9 cellular contexts compared by ENCODE assay signal in the genomic region with DNA sequence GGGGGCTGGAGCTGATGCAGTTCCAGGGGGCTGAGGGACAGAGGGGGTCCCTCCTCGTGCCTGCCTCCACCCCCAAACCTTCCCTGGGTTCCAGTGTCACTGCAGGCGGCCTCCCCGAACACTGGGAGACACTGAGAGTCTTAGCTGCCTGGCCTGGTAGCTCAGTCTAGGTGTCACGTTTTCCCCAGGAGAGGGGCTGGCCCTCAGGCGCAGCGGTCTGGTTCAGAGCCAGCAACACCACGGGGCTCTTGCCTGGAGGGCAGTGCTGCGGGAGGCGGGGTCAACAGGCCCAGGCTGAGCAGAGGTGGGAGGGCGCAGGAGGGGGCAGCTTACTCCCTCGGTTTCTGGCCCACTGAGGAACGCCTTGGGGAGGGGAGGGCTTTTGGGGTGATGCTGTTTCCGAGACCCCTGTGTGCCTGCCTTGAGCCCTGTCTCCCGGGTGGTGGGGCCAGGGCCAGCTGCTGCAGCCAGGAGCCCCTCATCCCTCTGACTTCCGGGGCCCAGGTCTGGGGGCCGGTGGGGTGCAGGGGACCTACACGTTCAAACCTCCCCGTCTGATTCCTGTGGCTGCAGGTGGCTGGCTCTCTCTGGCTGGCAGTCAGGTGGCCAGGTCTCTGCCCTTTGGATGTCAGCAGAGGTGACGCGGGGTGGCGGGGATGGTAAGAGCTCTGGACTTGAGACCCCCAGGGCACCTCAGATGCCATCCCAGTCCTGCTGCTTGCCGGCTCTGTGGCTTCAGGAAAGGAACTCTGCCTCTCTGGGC.
A peak's percentile ranks its signal among the peaks of the same experiment; 100 is the strongest.
DNase-seq lines count a peak whose midpoint lies in the region; ATAC-seq, FAIRE-seq and TF ChIP-seq lines count a peak whose summit lies in the region.
"Had no signal": no experiment of that assay in that cellular context is flagged by ENCODE, and none has a peak within 500 bp of the region (broad histone marks: within the 10 kb centered on the region; RNA-seq: fewer than 3 reads in every experiment).

No MANE protein-coding gene starts in this region.

- no peaks in the 10 kb centered on the region for H3K27me3 Mint-ChIP-seq in activated naive CD4-positive, alpha-beta T cell treated with anti-CD3 and anti-CD28 coated beads for 36 hours (ENCODE audit: low read depth)

- WGBS in smooth muscle cell (ENCODE audit: low lambda C conversion rate), result 50% methylated on average over 21 of the region's 22 CpGs

- ATAC-seq in Panc1 (peak; percentile 49), HG03442 (IDR thresholded peaks at IDR 0.05; ENCODE audit: unreplicated experiment) (no peak)

- CTCF ChIA-PET in HEK293 (lab: Yijun Ruan, JAX), result interaction anchor here (0.8 to 1.2 kb wide), 3 partner anchors 55 to 100 kb away, joined by 3 read pairs; no protein-coding TSS in a partner anchor
- CTCF ChIA-PET in Panc1 (lab: Charles Lee), result interaction anchor here (0.7 kb wide), 1 partner anchor 169 kb away, joined by 3 read pairs; no protein-coding TSS in a partner anchor
- CTCF ChIA-PET in activated naive CD4-positive, alpha-beta T cell treated with anti-CD3 and anti-CD28 coated beads for 36 hours (lab: Charles Lee), result no interaction called here

- POLR2A ChIA-PET in HEK293 (lab: Yijun Ruan, JAX) (interaction anchor here (0.5 to 1.6 kb wide), 4 partner anchors 34 to 939 kb away, joined by 4 to 6 read pairs (median 4); no protein-coding TSS in a partner anchor), Panc1 (lab: Charles Lee) (no interaction called here)

- H3K27ac ChIP-seq in HEK293 (ENCODE audit: extremely low read depth, low read depth, low read length), result peak overlapping the region; percentile 65; the same call in 1 of the 2 replicates
- H3K27ac ChIP-seq in Panc1 (ENCODE audit: low read length), result peak overlapping the region; percentile 86
- peak overlapping the region; percentile 49 for H3K27ac ChIP-seq in smooth muscle cell (ENCODE audit: low read depth)

- H3F3A ChIP-seq in smooth muscle cell (ENCODE audit: low read depth), result peaks cover 7% of the 10 kb centered on the region

- H3K4me1 Mint-ChIP-seq in activated naive CD4-positive, alpha-beta T cell treated with anti-CD3 and anti-CD28 coated beads for 36 hours (ENCODE audit: low read depth), result no peaks in the 10 kb centered on the region

- no peak overlapping the region for H3K4me3 Mint-ChIP-seq in activated naive CD4-positive, alpha-beta T cell treated with anti-CD3 and anti-CD28 coated beads for 36 hours
- H3K4me3 Mint-ChIP-seq: activated CD4-positive, alpha-beta memory T cell treated with anti-CD3 and anti-CD28 coated beads for 36 hours had no signal

- FAIRE-seq in frontal cortex (lab: Jason Lieb, UNC), result no peak

- no peak overlapping the region for H3K9ac ChIP-seq in smooth muscle cell (ENCODE audit: low read depth)

- H3K9me3 ChIP-seq in HEK293 (ENCODE audit: control insufficient read depth, insufficient read depth, low read depth, low read length) (no peaks in the 10 kb centered on the region), Panc1 (ENCODE audit: control insufficient read depth, insufficient read depth, low read depth, low read length) (no peaks in the 10 kb centered on the region), smooth muscle cell (replicated peaks; ENCODE audit: low read depth) (no peaks in the 10 kb centered on the region)

- in situ Hi-C loops in Panc1 (cut with HindIII; ENCODE audit: low pct_unique_long_range_greater_than_20kb, low sequenced_read_pairs), result no loop called here

- BruUV-seq in Panc1 (replicated peaks; lab: Mats Ljungman, UMichigan), result no TSS peak

- H3K4me2 ChIP-seq in smooth muscle cell, result peak overlapping the region; percentile 68

- peaks cover 80% of the 10 kb centered on the region for H4K20me1 ChIP-seq in smooth muscle cell (ENCODE audit: low read depth)

- no peaks in the 10 kb centered on the region for H3K79me2 ChIP-seq in smooth muscle cell (ENCODE audit: low read depth)

- H3K4me3 ChIP-seq in HEK293 (ENCODE audit: low read depth, low read length) (no peak overlapping the region), Panc1 (ENCODE audit: low read depth in 2 of 2, low read length in 2 of 2) (no peak overlapping the region), smooth muscle cell (no peak overlapping the region)

- H3K4me1 ChIP-seq in HEK293 (ENCODE audit: control insufficient read depth, insufficient read depth, low read length), result peaks cover 24% of the 10 kb centered on the region
- H3K4me1 ChIP-seq in Panc1 (ENCODE audit: control insufficient read depth, insufficient read depth, low read length), result peaks cover 52% of the 10 kb centered on the region
- peaks cover 24% of the 10 kb centered on the region for H3K4me1 ChIP-seq in smooth muscle cell (ENCODE audit: low read depth)

- no peaks in the 10 kb centered on the region for H3K36me3 Mint-ChIP-seq in activated naive CD4-positive, alpha-beta T cell treated with anti-CD3 and anti-CD28 coated beads for 36 hours (ENCODE audit: low read depth)
- H3K36me3 Mint-ChIP-seq: activated CD4-positive, alpha-beta memory T cell treated with anti-CD3 and anti-CD28 coated beads for 36 hours had no signal

- intact Hi-C loops in Panc1 (cut with micrococcal nuclease; ENCODE audit: unreplicated experiment), result no loop called here
- intact Hi-C loops in activated naive CD4-positive, alpha-beta T cell treated with anti-CD3 and anti-CD28 coated beads for 36 hours (cut with micrococcal nuclease), result no loop called here

- no peak overlapping the region for H3K27ac Mint-ChIP-seq in activated naive CD4-positive, alpha-beta T cell treated with anti-CD3 and anti-CD28 coated beads for 36 hours
- H3K27ac Mint-ChIP-seq: activated CD4-positive, alpha-beta memory T cell treated with anti-CD3 and anti-CD28 coated beads for 36 hours had no signal

- no peak overlapping the region for H2AFZ ChIP-seq in smooth muscle cell (ENCODE audit: low read depth)

- H3K27me3 ChIP-seq in Panc1 (ENCODE audit: control insufficient read depth, insufficient read depth, low read length) (no peaks in the 10 kb centered on the region), smooth muscle cell (ENCODE audit: low read depth) (no peaks in the 10 kb centered on the region)

- DNase-seq in Panc1 (ENCODE audit: low read depth, low spot score) (no peak), glomerular visceral epithelial cell (ENCODE audit: extremely low spot score) (peak; percentile 47), smooth muscle cell (lab: John Stamatoyannopoulos, UW; ENCODE audit: unreplicated experiment) (peak; percentile 31), GM19238 (ENCODE audit: insufficient read length, low spot score) (no peak), frontal cortex (ENCODE audit: low spot score in 2 of 2) (no peak)
- no peak for DNase-seq in activated naive CD4-positive, alpha-beta T cell treated with anti-CD3 and anti-CD28 coated beads for 36 hours
- DNase-seq: activated CD4-positive, alpha-beta memory T cell treated with anti-CD3 and anti-CD28 coated beads for 36 hours had no signal

- H3K36me3 ChIP-seq in HEK293 (ENCODE audit: control insufficient read depth in 2 of 2, insufficient read depth in 1 of 2, low read length in 2 of 2) (peaks cover 0 to 4% of the 10 kb centered on the region in 2 experiments; a peak in 1 of 3 replicates), Panc1 (ENCODE audit: control insufficient read depth, insufficient read depth, low read length) (no peaks in the 10 kb centered on the region), smooth muscle cell (ENCODE audit: low read depth) (no peaks in the 10 kb centered on the region)

- TF ChIP-seq CTCF in HEK293 (tag by site-specific recombination; IDR thresholded peaks at IDR 0.05), result no peak
- no peak for TF ChIP-seq CTCF in Panc1 (IDR thresholded peaks at IDR 0.05)
- TF ChIP-seq CTCF in smooth muscle cell (IDR thresholded peaks at IDR 0.05; ENCODE audit: borderline replicate concordance, insufficient read depth, poor library complexity, severe bottlenecking), result no peak

- no peaks in the 10 kb centered on the region for H3K9me3 Mint-ChIP-seq in activated naive CD4-positive, alpha-beta T cell treated with anti-CD3 and anti-CD28 coated beads for 36 hours
- H3K9me3 Mint-ChIP-seq: activated CD4-positive, alpha-beta memory T cell treated with anti-CD3 and anti-CD28 coated beads for 36 hours had no signal

TF ChIP-seq in HEK293, 187 proteins besides CTCF, POLR2A, EP300 and RAD21 (continues in another document):
- TF ChIP-seq ZNF221 (tag by site-specific recombination; IDR thresholded peaks at IDR 0.05; ENCODE audit: borderline replicate concordance) (no peak), ZNF426 (tag by site-specific recombination; IDR thresholded peaks at IDR 0.05) (no peak), ZFP3 (tag by site-specific recombination; IDR thresholded peaks at IDR 0.05; ENCODE audit: low read depth) (no peak), ZSCAN30 (tag by site-specific recombination; IDR thresholded peaks at IDR 0.05) (no peak), GLI2 (tag by site-specific recombination; IDR thresholded peaks at IDR 0.05; ENCODE audit: borderline replicate concordance, low read depth) (no peak), ZSCAN23 (tag by site-specific recombination; IDR thresholded peaks at IDR 0.05) (no peak), ZNF274 (IDR thresholded peaks at IDR 0.05; ENCODE audit: low read length) (no peak), ZNF274 (tag by site-specific recombination; IDR thresholded peaks at IDR 0.05; ENCODE audit: borderline replicate concordance) (no peak), ZNF324 (tag by site-specific recombination; IDR thresholded peaks at IDR 0.05) (no peak), ZNF768 (tag by site-specific recombination; IDR thresholded peaks at IDR 0.05) (peak; percentile 79; the same call in 1 of the 2 replicates), ZFHX2 (tag by site-specific recombination; conservative IDR thresholded peaks at IDR 0.05) (peak; percentile 80)
- TF ChIP-seq, protein P1, sequence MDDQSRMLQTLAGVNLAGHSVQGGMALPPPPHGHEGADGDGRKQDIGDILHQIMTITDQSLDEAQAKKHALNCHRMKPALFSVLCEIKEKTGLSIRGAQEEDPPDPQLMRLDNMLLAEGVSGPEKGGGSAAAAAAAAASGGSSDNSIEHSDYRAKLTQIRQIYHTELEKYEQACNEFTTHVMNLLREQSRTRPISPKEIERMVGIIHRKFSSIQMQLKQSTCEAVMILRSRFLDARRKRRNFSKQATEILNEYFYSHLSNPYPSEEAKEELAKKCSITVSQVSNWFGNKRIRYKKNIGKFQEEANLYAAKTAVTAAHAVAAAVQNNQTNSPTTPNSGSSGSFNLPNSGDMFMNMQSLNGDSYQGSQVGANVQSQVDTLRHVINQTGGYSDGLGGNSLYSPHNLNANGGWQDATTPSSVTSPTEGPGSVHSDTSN (CRISPR knock-in tag; IDR thresholded peaks at IDR 0.05), result no peak
- TF ChIP-seq, protein P2, sequence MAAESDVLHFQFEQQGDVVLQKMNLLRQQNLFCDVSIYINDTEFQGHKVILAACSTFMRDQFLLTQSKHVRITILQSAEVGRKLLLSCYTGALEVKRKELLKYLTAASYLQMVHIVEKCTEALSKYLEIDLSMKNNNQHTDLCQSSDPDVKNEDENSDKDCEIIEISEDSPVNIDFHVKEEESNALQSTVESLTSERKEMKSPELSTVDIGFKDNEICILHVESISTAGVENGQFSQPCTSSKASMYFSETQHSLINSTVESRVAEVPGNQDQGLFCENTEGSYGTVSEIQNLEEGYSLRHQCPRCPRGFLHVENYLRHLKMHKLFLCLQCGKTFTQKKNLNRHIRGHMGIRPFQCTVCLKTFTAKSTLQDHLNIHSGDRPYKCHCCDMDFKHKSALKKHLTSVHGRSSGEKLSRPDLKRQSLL (tag by site-specific recombination; IDR thresholded peaks at IDR 0.05), result no peak

Comparison
In these comparisons a context has a peak if more than half of its experiments do, and no peak if none do; other contexts are left out.
1. DNase-seq: peak in glomerular visceral epithelial cell (single experiment) and smooth muscle cell (single experiment); none in Panc1 (single experiment), GM19238 (single experiment), frontal cortex (0 of 2) and activated naive CD4-positive, alpha-beta T cell treated with anti-CD3 and anti-CD28 coated beads for 36 hours (single experiment).
2. Peak in every context shown above with its lines, with median percentiles within 50 percentile points of each other: H3K27ac ChIP-seq.